Comparison of ENCODE assay signal across 1 cellular context in genomic region chr7:124269774-124270173, GRCh38.
TF ChIP-seq lines count a peak whose summit lies in the region.

No MANE protein-coding gene starts in this region.

TF ChIP-seq in K562, 482 proteins besides CTCF, POLR2A, EP300 and RAD21 (continued from another document and continues in another):
- TF ChIP-seq GTF2A2 (tag; IDR thresholded peaks at IDR 0.05): no peak
- no peak for TF ChIP-seq ZFP91 (CRISPR knock-in tag; IDR thresholded peaks at IDR 0.05)
- TF ChIP-seq, protein P1, sequence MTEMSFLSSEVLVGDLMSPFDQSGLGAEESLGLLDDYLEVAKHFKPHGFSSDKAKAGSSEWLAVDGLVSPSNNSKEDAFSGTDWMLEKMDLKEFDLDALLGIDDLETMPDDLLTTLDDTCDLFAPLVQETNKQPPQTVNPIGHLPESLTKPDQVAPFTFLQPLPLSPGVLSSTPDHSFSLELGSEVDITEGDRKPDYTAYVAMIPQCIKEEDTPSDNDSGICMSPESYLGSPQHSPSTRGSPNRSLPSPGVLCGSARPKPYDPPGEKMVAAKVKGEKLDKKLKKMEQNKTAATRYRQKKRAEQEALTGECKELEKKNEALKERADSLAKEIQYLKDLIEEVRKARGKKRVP (CRISPR knock-in tag; IDR thresholded peaks at IDR 0.05): peak; percentile 26; the same call in 1 of the 2 replicates
- TF ChIP-seq NEUROD1 (IDR thresholded peaks at IDR 0.05; ENCODE audit: borderline replicate concordance, low read depth, low read length, partially characterized antibody): no peak
- TF ChIP-seq BRD9 (IDR thresholded peaks at IDR 0.05; ENCODE audit: low read depth, partially characterized antibody): no peak
- TF ChIP-seq, protein P2, sequence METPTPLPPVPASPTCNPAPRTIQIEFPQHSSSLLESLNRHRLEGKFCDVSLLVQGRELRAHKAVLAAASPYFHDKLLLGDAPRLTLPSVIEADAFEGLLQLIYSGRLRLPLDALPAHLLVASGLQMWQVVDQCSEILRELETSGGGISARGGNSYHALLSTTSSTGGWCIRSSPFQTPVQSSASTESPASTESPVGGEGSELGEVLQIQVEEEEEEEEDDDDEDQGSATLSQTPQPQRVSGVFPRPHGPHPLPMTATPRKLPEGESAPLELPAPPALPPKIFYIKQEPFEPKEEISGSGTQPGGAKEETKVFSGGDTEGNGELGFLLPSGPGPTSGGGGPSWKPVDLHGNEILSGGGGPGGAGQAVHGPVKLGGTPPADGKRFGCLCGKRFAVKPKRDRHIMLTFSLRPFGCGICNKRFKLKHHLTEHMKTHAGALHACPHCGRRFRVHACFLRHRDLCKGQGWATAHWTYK (CRISPR knock-in tag; IDR thresholded peaks at IDR 0.05): 0 out of 2 replicates have a peak, but pooled peaks have one; percentile 78
- TF ChIP-seq, protein P3, sequence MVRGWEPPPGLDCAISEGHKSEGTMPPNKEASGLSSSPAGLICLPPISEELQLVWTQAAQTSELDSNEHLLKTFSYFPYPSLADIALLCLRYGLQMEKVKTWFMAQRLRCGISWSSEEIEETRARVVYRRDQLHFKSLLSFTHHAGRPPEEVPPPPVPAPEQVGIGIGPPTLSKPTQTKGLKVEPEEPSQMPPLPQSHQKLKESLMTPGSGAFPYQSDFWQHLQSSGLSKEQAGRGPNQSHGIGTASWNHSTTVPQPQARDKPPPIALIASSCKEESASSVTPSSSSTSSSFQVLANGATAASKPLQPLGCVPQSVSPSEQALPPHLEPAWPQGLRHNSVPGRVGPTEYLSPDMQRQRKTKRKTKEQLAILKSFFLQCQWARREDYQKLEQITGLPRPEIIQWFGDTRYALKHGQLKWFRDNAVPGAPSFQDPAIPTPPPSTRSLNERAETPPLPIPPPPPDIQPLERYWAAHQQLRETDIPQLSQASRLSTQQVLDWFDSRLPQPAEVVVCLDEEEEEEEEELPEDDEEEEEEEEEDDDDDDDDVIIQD (CRISPR knock-in tag; IDR thresholded peaks at IDR 0.05): no peak
- TF ChIP-seq, protein P4, sequence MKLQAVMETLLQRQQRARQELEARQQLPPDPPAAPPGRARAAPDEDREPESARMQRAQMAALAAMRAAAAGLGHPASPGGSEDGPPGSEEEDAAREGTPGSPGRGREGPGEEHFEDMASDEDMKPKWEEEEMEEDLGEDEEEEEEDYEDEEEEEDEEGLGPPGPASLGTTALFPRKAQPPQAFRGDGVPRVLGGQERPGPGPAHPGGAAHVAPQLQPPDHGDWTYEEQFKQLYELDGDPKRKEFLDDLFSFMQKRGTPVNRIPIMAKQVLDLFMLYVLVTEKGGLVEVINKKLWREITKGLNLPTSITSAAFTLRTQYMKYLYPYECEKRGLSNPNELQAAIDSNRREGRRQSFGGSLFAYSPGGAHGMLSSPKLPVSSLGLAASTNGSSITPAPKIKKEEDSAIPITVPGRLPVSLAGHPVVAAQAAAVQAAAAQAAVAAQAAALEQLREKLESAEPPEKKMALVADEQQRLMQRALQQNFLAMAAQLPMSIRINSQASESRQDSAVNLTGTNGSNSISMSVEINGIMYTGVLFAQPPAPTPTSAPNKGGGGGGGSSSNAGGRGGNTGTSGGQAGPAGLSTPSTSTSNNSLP (IDR thresholded peaks at IDR 0.05; ENCODE audit: borderline replicate concordance, low read depth, low read length): no peak
- no peak for TF ChIP-seq HDAC8 (tag; IDR thresholded peaks at IDR 0.05)
- TF ChIP-seq, protein P5, sequence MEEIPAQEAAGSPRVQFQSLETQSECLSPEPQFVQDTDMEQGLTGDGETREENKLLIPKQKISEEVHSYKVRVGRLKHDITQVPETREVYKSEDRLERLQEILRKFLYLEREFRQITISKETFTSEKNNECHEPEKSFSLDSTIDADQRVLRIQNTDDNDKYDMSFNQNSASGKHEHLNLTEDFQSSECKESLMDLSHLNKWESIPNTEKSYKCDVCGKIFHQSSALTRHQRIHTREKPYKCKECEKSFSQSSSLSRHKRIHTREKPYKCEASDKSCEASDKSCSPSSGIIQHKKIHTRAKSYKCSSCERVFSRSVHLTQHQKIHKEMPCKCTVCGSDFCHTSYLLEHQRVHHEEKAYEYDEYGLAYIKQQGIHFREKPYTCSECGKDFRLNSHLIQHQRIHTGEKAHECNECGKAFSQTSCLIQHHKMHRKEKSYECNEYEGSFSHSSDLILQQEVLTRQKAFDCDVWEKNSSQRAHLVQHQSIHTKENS (CRISPR knock-in tag; IDR thresholded peaks at IDR 0.05): 0 out of 2 replicates have a peak, but pooled peaks have one; percentile 13
- TF ChIP-seq GTF2B (IDR thresholded peaks at IDR 0.05; ENCODE audit: extremely low read depth, insufficient read length): no peak
- TF ChIP-seq MTA3 (IDR thresholded peaks at IDR 0.05; ENCODE audit: borderline replicate concordance): no peak
- TF ChIP-seq MCM7 (IDR thresholded peaks at IDR 0.05): no peak
- no peak for TF ChIP-seq NUFIP1 (IDR thresholded peaks at IDR 0.05; ENCODE audit: partially characterized antibody)
- peak; percentile 47; the same call in 1 of the 2 replicates for TF ChIP-seq GABPA (tag; conservative IDR thresholded peaks at IDR 0.05; ENCODE audit: low read depth)
- TF ChIP-seq MYNN (IDR thresholded peaks at IDR 0.05): peak; percentile 92; the same call in 1 of the 2 replicates
- peak; percentile 72; the same call in 1 of the 2 replicates for TF ChIP-seq MYNN (CRISPR knock-in tag; IDR thresholded peaks at IDR 0.05)
- TF ChIP-seq CTBP1 (IDR thresholded peaks at IDR 0.05; ENCODE audit: borderline replicate concordance): no peak
- TF ChIP-seq MLLT1 (IDR thresholded peaks at IDR 0.05): no peak
- no peak for TF ChIP-seq YY1 (IDR thresholded peaks at IDR 0.05; ENCODE audit: borderline replicate concordance in 1 of 3, control insufficient read depth in 1 of 3, extremely low read depth in 1 of 3, insufficient read depth in 3 of 3, insufficient read length in 1 of 3, insufficient replicate concordance in 2 of 3, low read depth in 1 of 3, low read length in 2 of 3)
- no peak for TF ChIP-seq E2F3 (CRISPR knock-in tag; IDR thresholded peaks at IDR 0.05)
- TF ChIP-seq GTF2F1 (IDR thresholded peaks at IDR 0.05; ENCODE audit: low read depth, low read length): no peak
- no peak for TF ChIP-seq ZFP36 (IDR thresholded peaks at IDR 0.05; ENCODE audit: low read depth, low read length, partially characterized antibody)
- TF ChIP-seq SNAPC5 (CRISPR knock-in tag; IDR thresholded peaks at IDR 0.05): no peak
- TF ChIP-seq ZNF174 (CRISPR knock-in tag; IDR thresholded peaks at IDR 0.05): no peak
- no peak for TF ChIP-seq SOX6 (IDR thresholded peaks at IDR 0.05)
- no peak for TF ChIP-seq KDM2B (CRISPR knock-in tag; IDR thresholded peaks at IDR 0.05)
- TF ChIP-seq ZNF134 (CRISPR knock-in tag; conservative IDR thresholded peaks at IDR 0.05): no peak; the same call in 1 of the 2 replicates
- TF ChIP-seq PPARD (CRISPR knock-in tag; IDR thresholded peaks at IDR 0.05): no peak
- TF ChIP-seq ZNF583 (CRISPR knock-in tag; IDR thresholded peaks at IDR 0.05): no peak
- no peak for TF ChIP-seq TARDBP (IDR thresholded peaks at IDR 0.05)
- TF ChIP-seq, protein P6, sequence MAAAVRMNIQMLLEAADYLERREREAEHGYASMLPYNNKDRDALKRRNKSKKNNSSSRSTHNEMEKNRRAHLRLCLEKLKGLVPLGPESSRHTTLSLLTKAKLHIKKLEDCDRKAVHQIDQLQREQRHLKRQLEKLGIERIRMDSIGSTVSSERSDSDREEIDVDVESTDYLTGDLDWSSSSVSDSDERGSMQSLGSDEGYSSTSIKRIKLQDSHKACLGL (CRISPR knock-in tag; IDR thresholded peaks at IDR 0.05; ENCODE audit: borderline replicate concordance, poor library complexity, severe bottlenecking): no peak
- TF ChIP-seq DMBX1 (CRISPR knock-in tag; IDR thresholded peaks at IDR 0.05; ENCODE audit: borderline replicate concordance): peak; percentile 70; the same call in 1 of the 2 replicates
- TF ChIP-seq PCBP1 (IDR thresholded peaks at IDR 0.05; ENCODE audit: low read depth, low read length, poor library complexity, severe bottlenecking): no peak
- TF ChIP-seq, protein P7, sequence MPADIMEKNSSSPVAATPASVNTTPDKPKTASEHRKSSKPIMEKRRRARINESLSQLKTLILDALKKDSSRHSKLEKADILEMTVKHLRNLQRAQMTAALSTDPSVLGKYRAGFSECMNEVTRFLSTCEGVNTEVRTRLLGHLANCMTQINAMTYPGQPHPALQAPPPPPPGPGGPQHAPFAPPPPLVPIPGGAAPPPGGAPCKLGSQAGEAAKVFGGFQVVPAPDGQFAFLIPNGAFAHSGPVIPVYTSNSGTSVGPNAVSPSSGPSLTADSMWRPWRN (IDR thresholded peaks at IDR 0.05; ENCODE audit: low read depth): no peak
- TF ChIP-seq NCOA1 (IDR thresholded peaks at IDR 0.05; ENCODE audit: low read depth): no peak
- TF ChIP-seq RUNX1 (IDR thresholded peaks at IDR 0.05; ENCODE audit: low read depth): no peak
- TF ChIP-seq, protein P8, sequence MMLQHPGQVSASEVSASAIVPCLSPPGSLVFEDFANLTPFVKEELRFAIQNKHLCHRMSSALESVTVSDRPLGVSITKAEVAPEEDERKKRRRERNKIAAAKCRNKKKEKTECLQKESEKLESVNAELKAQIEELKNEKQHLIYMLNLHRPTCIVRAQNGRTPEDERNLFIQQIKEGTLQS (IDR thresholded peaks at IDR 0.05): no peak
- TF ChIP-seq, protein P8 (CRISPR knock-in tag; conservative IDR thresholded peaks at IDR 0.05): no peak
- no peak for TF ChIP-seq ZNF511 (CRISPR knock-in tag; IDR thresholded peaks at IDR 0.05)
- TF ChIP-seq CCAR2 (IDR thresholded peaks at IDR 0.05; ENCODE audit: low read depth, low read length): no peak
- TF ChIP-seq ZKSCAN1 (IDR thresholded peaks at IDR 0.05; ENCODE audit: low read depth, low read length): no peak
- no peak for TF ChIP-seq GABPB1 (CRISPR knock-in tag; IDR thresholded peaks at IDR 0.05)
- TF ChIP-seq, protein P9, sequence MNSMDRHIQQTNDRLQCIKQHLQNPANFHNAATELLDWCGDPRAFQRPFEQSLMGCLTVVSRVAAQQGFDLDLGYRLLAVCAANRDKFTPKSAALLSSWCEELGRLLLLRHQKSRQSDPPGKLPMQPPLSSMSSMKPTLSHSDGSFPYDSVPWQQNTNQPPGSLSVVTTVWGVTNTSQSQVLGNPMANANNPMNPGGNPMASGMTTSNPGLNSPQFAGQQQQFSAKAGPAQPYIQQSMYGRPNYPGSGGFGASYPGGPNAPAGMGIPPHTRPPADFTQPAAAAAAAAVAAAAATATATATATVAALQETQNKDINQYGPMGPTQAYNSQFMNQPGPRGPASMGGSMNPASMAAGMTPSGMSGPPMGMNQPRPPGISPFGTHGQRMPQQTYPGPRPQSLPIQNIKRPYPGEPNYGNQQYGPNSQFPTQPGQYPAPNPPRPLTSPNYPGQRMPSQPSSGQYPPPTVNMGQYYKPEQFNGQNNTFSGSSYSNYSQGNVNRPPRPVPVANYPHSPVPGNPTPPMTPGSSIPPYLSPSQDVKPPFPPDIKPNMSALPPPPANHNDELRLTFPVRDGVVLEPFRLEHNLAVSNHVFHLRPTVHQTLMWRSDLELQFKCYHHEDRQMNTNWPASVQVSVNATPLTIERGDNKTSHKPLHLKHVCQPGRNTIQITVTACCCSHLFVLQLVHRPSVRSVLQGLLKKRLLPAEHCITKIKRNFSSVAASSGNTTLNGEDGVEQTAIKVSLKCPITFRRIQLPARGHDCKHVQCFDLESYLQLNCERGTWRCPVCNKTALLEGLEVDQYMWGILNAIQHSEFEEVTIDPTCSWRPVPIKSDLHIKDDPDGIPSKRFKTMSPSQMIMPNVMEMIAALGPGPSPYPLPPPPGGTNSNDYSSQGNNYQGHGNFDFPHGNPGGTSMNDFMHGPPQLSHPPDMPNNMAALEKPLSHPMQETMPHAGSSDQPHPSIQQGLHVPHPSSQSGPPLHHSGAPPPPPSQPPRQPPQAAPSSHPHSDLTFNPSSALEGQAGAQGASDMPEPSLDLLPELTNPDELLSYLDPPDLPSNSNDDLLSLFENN (IDR thresholded peaks at IDR 0.05; ENCODE audit: low read depth in 2 of 2, low read length in 2 of 2): no peak
- no peak for TF ChIP-seq STAT5B (CRISPR knock-in tag; IDR thresholded peaks at IDR 0.05)
- no peak for TF ChIP-seq RFX5 (IDR thresholded peaks at IDR 0.05; ENCODE audit: low read depth, low read length)
- no peak for TF ChIP-seq RNF2 (IDR thresholded peaks at IDR 0.05)
- no peak for TF ChIP-seq ZNF431 (CRISPR knock-in tag; IDR thresholded peaks at IDR 0.05)
- TF ChIP-seq NR2C2 (CRISPR knock-in tag; IDR thresholded peaks at IDR 0.05): no peak
- peak; percentile 80 for TF ChIP-seq NR2C2 (tag; IDR thresholded peaks at IDR 0.05)
- TF ChIP-seq KDM4B (IDR thresholded peaks at IDR 0.05; ENCODE audit: borderline replicate concordance in 2 of 2, low read depth in 1 of 2): no peak
